In the genomic region with DNA sequence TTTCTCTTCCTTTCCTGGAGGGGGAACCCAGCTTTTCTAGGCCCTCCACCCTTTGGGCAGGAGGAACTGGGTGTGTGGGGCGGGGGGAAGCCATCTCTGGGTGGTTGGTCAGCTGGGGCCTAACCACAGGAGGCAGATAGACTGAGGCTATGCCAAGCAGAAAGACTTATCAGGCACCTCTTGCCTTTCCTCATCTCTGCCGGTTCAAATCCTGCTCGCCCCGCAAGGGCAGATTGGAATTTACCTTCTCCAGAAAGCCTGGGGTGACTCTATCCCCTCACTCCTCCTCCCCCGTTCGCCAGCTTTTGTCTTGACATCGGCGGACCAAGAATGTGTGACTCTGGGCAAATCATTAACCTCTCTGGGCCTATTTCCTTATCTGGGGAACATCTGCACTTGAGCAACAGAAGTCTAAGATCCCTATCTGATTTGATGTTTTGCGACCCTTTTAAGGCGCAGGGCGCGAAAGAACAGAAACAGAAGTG, we compare ENCODE assay signal across 8 cellular contexts. TPM values are rescaled to one million over a fixed set of nuclear protein-coding genes. Genes with fewer than 3 reads are reported as not detected.
DNase-seq lines count a peak whose midpoint lies in the region; ATAC-seq, FAIRE-seq and TF ChIP-seq lines count a peak whose summit lies in the region.

No MANE protein-coding gene starts in this region.

- no peak for FAIRE-seq in GM12892 (lab: Jason Lieb, UNC)

- TSS peak; percentile 72 for BruUV-seq in A673 (replicated peaks; lab: Mats Ljungman, UMichigan)

- no peaks in the 10 kb centered on the region for H3K27me3 Mint-ChIP-seq in activated CD8-positive, alpha-beta T cell treated with anti-CD3 and anti-CD28 coated beads, Interleukin-2, amount 10 ng/mL, durations not matched to agents 7 days and 5 days (ENCODE audit: low read depth)
- H3K27me3 Mint-ChIP-seq in neural progenitor cell (ENCODE audit: insufficient read depth, low read depth): peaks cover 2% of the 10 kb centered on the region

- H3K36me3 ChIP-seq in A673 (ENCODE audit: insufficient read depth, low read length, poor library complexity, severe bottlenecking) (peaks cover 25% of the 10 kb centered on the region), neural progenitor cell (no peaks in the 10 kb centered on the region), uterus (no peaks in the 10 kb centered on the region)

- H3K4me3 ChIP-seq in A673 (ENCODE audit: low read depth, low read length, poor library complexity, severe bottlenecking): peak overlapping the region; percentile 97
- peak overlapping the region; percentile 91 for H3K4me3 ChIP-seq in neural progenitor cell
- H3K4me3 ChIP-seq in uterus: peak overlapping the region; percentile 94 to 98

- H3K4me2 ChIP-seq in neural progenitor cell: peak overlapping the region; percentile 95

- intact Hi-C loops in A673 (cut with micrococcal nuclease; ENCODE audit: unreplicated experiment) (no loop called here), uterus (cut with DNase I; ENCODE audit: low total_unique reads) (no loop called here)

- CTCF ChIA-PET in A673 (lab: Charles Lee): no interaction called here
- CTCF ChIA-PET in activated CD8-positive, alpha-beta T cell treated with anti-CD3 and anti-CD28 coated beads, Interleukin-2, amount 10 ng/mL, durations not matched to agents 7 days and 5 days (lab: Charles Lee): interaction anchor here (0.8 to 1.7 kb wide), 5 partner anchors 30 to 146 kb away, joined by 3 to 10 read pairs (median 3); no protein-coding TSS in a partner anchor

- POLR2A ChIA-PET in A673 (lab: Charles Lee; ENCODE audit: low non-redundant PET): interaction anchor here (0.6 kb wide), 1 partner anchor 10 kb away, joined by 4 read pairs; no protein-coding TSS in a partner anchor
- POLR2A ChIA-PET in activated CD8-positive, alpha-beta T cell treated with anti-CD3 and anti-CD28 coated beads, Interleukin-2, amount 10 ng/mL, durations not matched to agents 7 days and 5 days (lab: Charles Lee): interaction anchor here (0.7 to 1.5 kb wide), 11 partner anchors 8 to 458 kb away, joined by 3 to 6 read pairs (median 3); no protein-coding TSS in a partner anchor

- no peak for TF ChIP-seq POLR2A in GM12892 (IDR thresholded peaks at IDR 0.05; ENCODE audit: low read depth, low read length)
- no peak for TF ChIP-seq POLR2A in uterus (IDR thresholded peaks at IDR 0.05)

- peak overlapping the region; percentile 89 for H2AFZ ChIP-seq in neural progenitor cell (replicated peaks)

- H3F3A ChIP-seq in neural progenitor cell (ENCODE audit: low read depth): peaks cover 25% of the 10 kb centered on the region

- H3K27me3 ChIP-seq in A673 (replicated peaks; ENCODE audit: insufficient read depth, low read depth, low read length, poor library complexity) (no peaks in the 10 kb centered on the region), neural progenitor cell (no peaks in the 10 kb centered on the region), uterus (no peaks in the 10 kb centered on the region)

- H4K20me1 ChIP-seq in neural progenitor cell (ENCODE audit: low read depth): peaks cover 26% of the 10 kb centered on the region

- H3K79me2 ChIP-seq in neural progenitor cell (ENCODE audit: low read depth): peaks cover 57% of the 10 kb centered on the region

- H3K9me3 ChIP-seq in A673 (ENCODE audit: low read depth, low read length, poor library complexity, severe bottlenecking) (no peaks in the 10 kb centered on the region), neural progenitor cell (ENCODE audit: low read depth) (no peaks in the 10 kb centered on the region), uterus (no peaks in the 10 kb centered on the region)

- H3K9ac ChIP-seq in neural progenitor cell: peak overlapping the region; percentile 91

- TF ChIP-seq CTCF in A673 (conservative IDR thresholded peaks at IDR 0.05; ENCODE audit: low read depth, low read length) (no peak), neural progenitor cell (IDR thresholded peaks at IDR 0.05) (no peak), uterus (IDR thresholded peaks at IDR 0.05) (no peak)

- peak; percentile 28 for ATAC-seq in HG02852 (IDR thresholded peaks at IDR 0.05; ENCODE audit: unreplicated experiment)
- peak; percentile 25 for ATAC-seq in activated CD8-positive, alpha-beta T cell treated with anti-CD3 and anti-CD28 coated beads, Interleukin-2, amount 10 ng/mL, durations not matched to agents 7 days and 5 days

- H3K4me1 ChIP-seq in A673 (ENCODE audit: insufficient read depth, low read length, poor library complexity, severe bottlenecking): peaks cover 11% of the 10 kb centered on the region
- H3K4me1 ChIP-seq in neural progenitor cell: peaks cover 19% of the 10 kb centered on the region
- peaks cover 0 to 4% of the 10 kb centered on the region in 2 donors for H3K4me1 ChIP-seq in uterus

- peak overlapping the region; percentile 99 for H3K27ac Mint-ChIP-seq in activated CD8-positive, alpha-beta T cell treated with anti-CD3 and anti-CD28 coated beads, Interleukin-2, amount 10 ng/mL, durations not matched to agents 7 days and 5 days
- peak overlapping the region; percentile 84 for H3K27ac Mint-ChIP-seq in neural progenitor cell

- H3K36me3 Mint-ChIP-seq in activated CD8-positive, alpha-beta T cell treated with anti-CD3 and anti-CD28 coated beads, Interleukin-2, amount 10 ng/mL, durations not matched to agents 7 days and 5 days (ENCODE audit: low read depth): peaks cover 49% of the 10 kb centered on the region
- H3K36me3 Mint-ChIP-seq in neural progenitor cell: no peaks in the 10 kb centered on the region

- peaks cover 50% of the 10 kb centered on the region for H3K4me1 Mint-ChIP-seq in activated CD8-positive, alpha-beta T cell treated with anti-CD3 and anti-CD28 coated beads, Interleukin-2, amount 10 ng/mL, durations not matched to agents 7 days and 5 days (ENCODE audit: low read depth)
- H3K4me1 Mint-ChIP-seq in neural progenitor cell: peaks cover 18% of the 10 kb centered on the region

- H3K9me3 Mint-ChIP-seq in activated CD8-positive, alpha-beta T cell treated with anti-CD3 and anti-CD28 coated beads, Interleukin-2, amount 10 ng/mL, durations not matched to agents 7 days and 5 days (ENCODE audit: insufficient read depth): no peaks in the 10 kb centered on the region
- no peaks in the 10 kb centered on the region for H3K9me3 Mint-ChIP-seq in neural progenitor cell

- H3K27ac ChIP-seq in A673 (ENCODE audit: low read depth, low read length, poor library complexity, severe bottlenecking) (peak overlapping the region; percentile 98), neural progenitor cell (peak overlapping the region; percentile 91), uterus (peak overlapping the region; percentile 88 to 93)

- H3K4me3 Mint-ChIP-seq in activated CD8-positive, alpha-beta T cell treated with anti-CD3 and anti-CD28 coated beads, Interleukin-2, amount 10 ng/mL, durations not matched to agents 7 days and 5 days: peak overlapping the region; percentile 90
- peak overlapping the region; percentile 98 for H3K4me3 Mint-ChIP-seq in neural progenitor cell

- DNase-seq in A673 (ENCODE audit: low spot score): no peak
- DNase-seq in GM12892 (ENCODE audit: insufficient read length): peak; percentile 34
- DNase-seq in NCI-H146 treated with DMSO at 0.1 percent for 48 hours (lab: John Stamatoyannopoulos, UW; ENCODE audit: unreplicated experiment): peak; percentile 56
- DNase-seq in activated CD8-positive, alpha-beta T cell treated with anti-CD3 and anti-CD28 coated beads, Interleukin-2, amount 10 ng/mL, durations not matched to agents 7 days and 5 days: peak; percentile 54
- peak; percentile 21 for DNase-seq in fibroblast of gingiva (ENCODE audit: low read depth)
- DNase-seq in neural progenitor cell (ENCODE audit: low spot score): peak; percentile 70
- peak; percentile 24 to 29 for DNase-seq in uterus

RNA-seq across cellular contexts. Expression of a gene that starts 0.6 kb away (rescaled TPM):
- total RNA-seq in A673 (2021) (294 and 337 TPM in 2 replicates), neural progenitor cell (ENCODE audit: low replicate concordance) (95.9 and 116 TPM in 2 replicates), uterus (10 to 100 TPM; 33.5 to 71.2 (median 58.1) TPM)
- polyA plus RNA-seq in GM12892 (2012; ENCODE audit: missing spikeins): 113 TPM
- total RNA-seq in activated CD8-positive, alpha-beta T cell treated with anti-CD3 and anti-CD28 coated beads, Interleukin-2, amount 10 ng/mL, durations not matched to agents 7 days and 5 days: 100 to 1,000 TPM; 185 to 189 TPM
